Comparison of ENCODE assay signal across 1 cellular context in genomic region chr16:88752386-88753002, GRCh38.
A peak's percentile ranks its signal among the peaks of the same experiment; 100 is the strongest.
TF ChIP-seq lines count a peak whose summit lies in the region.

No MANE protein-coding gene starts in this region.

TF ChIP-seq in HepG2, 621 proteins besides CTCF, POLR2A, EP300 and RAD21:
- TF ChIP-seq ZNF784 (CRISPR knock-in tag; IDR thresholded peaks at IDR 0.05; ENCODE audit: borderline replicate concordance) = no peak
- TF ChIP-seq RBM22 (optimal IDR thresholded peaks at IDR 0.05; ENCODE audit: low read length) = peak; percentile 64
